21 cellular contexts compared by ENCODE assay signal in genomic region chr21:42295845-42296244, GRCh38. TPM values are rescaled to one million over a fixed set of nuclear protein-coding genes. Genes with fewer than 3 reads are reported as not detected.
DNase-seq lines count a peak whose midpoint lies in the region; ATAC-seq, FAIRE-seq and TF ChIP-seq lines count a peak whose summit lies in the region.
"Had no signal": no experiment of that assay in that cellular context is flagged by ENCODE, and none has a peak within 500 bp of the region (broad histone marks: within the 10 kb centered on the region; RNA-seq: fewer than 3 reads in every experiment).

No MANE protein-coding gene starts in this region.

- peaks cover 12% of the 10 kb centered on the region for H3K36me3 Mint-ChIP-seq in stimulated activated effector memory CD8-positive, alpha-beta T cell treated with anti-CD3 and anti-CD28 coated beads, Interleukin-12 subunit alpha, Interleukin-12 subunit beta, amount 100 ng/mL, for 72 hours
- H3K36me3 Mint-ChIP-seq in activated CD4-positive, alpha-beta memory T cell treated with anti-CD3 and anti-CD28 coated beads for 36 hours = peaks cover 8% of the 10 kb centered on the region

- H3K36me3 ChIP-seq in heart right ventricle = peaks cover 0 to 60% (median 9%) of the 10 kb centered on the region in 9 donors
- peaks cover 0 to 4% of the 10 kb centered on the region in 2 donors for H3K36me3 ChIP-seq in kidney (ENCODE audit: control insufficient read depth in 1 of 2, insufficient read depth in 2 of 2, low read length in 2 of 2)

- no peaks in the 10 kb centered on the region for H3K4me1 Mint-ChIP-seq in stimulated activated effector memory CD8-positive, alpha-beta T cell treated with anti-CD3 and anti-CD28 coated beads, Interleukin-12 subunit alpha, Interleukin-12 subunit beta, amount 100 ng/mL, for 72 hours
- peaks cover 11% of the 10 kb centered on the region for H3K4me1 Mint-ChIP-seq in activated CD4-positive, alpha-beta memory T cell treated with anti-CD3 and anti-CD28 coated beads for 36 hours (ENCODE audit: low read depth)

- H3K4me1 ChIP-seq in heart right ventricle (peaks cover 6 to 26% (median 16%) of the 10 kb centered on the region in 9 donors), kidney (ENCODE audit: control insufficient read depth in 1 of 2, insufficient read depth in 1 of 2, low read depth in 1 of 2, low read length in 2 of 2) (no peaks in the 10 kb centered on the region)
- H3K4me1 ChIP-seq: A549 had no signal

- DNase-seq in Right ventricle myocardium inferior (ENCODE audit: missing footprints) = peak; percentile 20
- no peak for DNase-seq in heart right ventricle
- DNase-seq in kidney = peak; percentile 40
- DNase-seq in stimulated activated effector memory CD8-positive, alpha-beta T cell treated with anti-CD3 and anti-CD28 coated beads, Interleukin-12 subunit alpha, Interleukin-12 subunit beta, amount 100 ng/mL, for 72 hours (ENCODE audit: low spot score in 2 of 2) = no peak
- no peak for DNase-seq in amygdala (lab: John Stamatoyannopoulos, UW)
- no peak for DNase-seq in activated CD4-positive, alpha-beta memory T cell treated with anti-CD3 and anti-CD28 coated beads for 36 hours
- no peak for DNase-seq in hippocampal formation (lab: John Stamatoyannopoulos, UW)
- DNase-seq: AML-193; Calu3; CD4-positive, alpha-beta memory T cell; DMS79 treated with DMSO at 0.1 percent for 48 hours; GF-D8; HCEC 1CT had no signal

- TF ChIP-seq CTCF in heart right ventricle (IDR thresholded peaks at IDR 0.05) (no peak), kidney (IDR thresholded peaks at IDR 0.05; ENCODE audit: borderline replicate concordance, extremely low read depth, insufficient read depth) (no peak)

- ATAC-seq in Right ventricle myocardium inferior = no peak
- ATAC-seq in heart right ventricle = no peak
- ATAC-seq in stimulated activated effector memory CD8-positive, alpha-beta T cell treated with anti-CD3 and anti-CD28 coated beads, Interleukin-12 subunit alpha, Interleukin-12 subunit beta, amount 100 ng/mL, for 72 hours = no peak
- ATAC-seq: A549, GM23338 had no signal

- no peaks in the 10 kb centered on the region for H3K27me3 Mint-ChIP-seq in activated CD4-positive, alpha-beta memory T cell treated with anti-CD3 and anti-CD28 coated beads for 36 hours
- H3K27me3 Mint-ChIP-seq: CD4-positive, alpha-beta memory T cell had no signal

- H3K4me3 ChIP-seq in heart right ventricle (no peak overlapping the region), kidney (ENCODE audit: low read length in 2 of 2) (no peak overlapping the region)
- H3K4me3 ChIP-seq: A549, GM23338 had no signal

- no peak overlapping the region for H3K27ac ChIP-seq in heart right ventricle
- H3K27ac ChIP-seq in kidney (ENCODE audit: low read depth in 2 of 2, low read length in 2 of 2) = no peak overlapping the region
- H3K27ac ChIP-seq: 22Rv1, A549, C4-2B, HL-60 had no signal

- 77 to 83% methylated on average over 15 of the region's 15 CpGs for WGBS in heart right ventricle, 2 donors

- intact Hi-C loops in Right ventricle myocardium inferior (cut with DNase I) (no loop called here), heart right ventricle (cut with DNase I) (no loop called here), kidney (cut with DNase I) (no loop called here)
- intact Hi-C loops in activated CD4-positive, alpha-beta memory T cell treated with anti-CD3 and anti-CD28 coated beads for 36 hours (cut with micrococcal nuclease) = no loop called here

- H3K9me3 ChIP-seq in heart right ventricle (no peaks in the 10 kb centered on the region), kidney (ENCODE audit: control insufficient read depth in 1 of 2, low read length in 2 of 2) (no peaks in the 10 kb centered on the region)
- H3K9me3 ChIP-seq: A549 had no signal

- no peak overlapping the region for H3K4me3 Mint-ChIP-seq in stimulated activated effector memory CD8-positive, alpha-beta T cell treated with anti-CD3 and anti-CD28 coated beads, Interleukin-12 subunit alpha, Interleukin-12 subunit beta, amount 100 ng/mL, for 72 hours
- H3K4me3 Mint-ChIP-seq in activated CD4-positive, alpha-beta memory T cell treated with anti-CD3 and anti-CD28 coated beads for 36 hours = no peak overlapping the region
- H3K4me3 Mint-ChIP-seq: GM23338 had no signal

- H3K9me3 Mint-ChIP-seq in stimulated activated effector memory CD8-positive, alpha-beta T cell treated with anti-CD3 and anti-CD28 coated beads, Interleukin-12 subunit alpha, Interleukin-12 subunit beta, amount 100 ng/mL, for 72 hours = no peaks in the 10 kb centered on the region
- no peaks in the 10 kb centered on the region for H3K9me3 Mint-ChIP-seq in activated CD4-positive, alpha-beta memory T cell treated with anti-CD3 and anti-CD28 coated beads for 36 hours
- H3K9me3 Mint-ChIP-seq: CD4-positive, alpha-beta memory T cell; GM23338 had no signal

- peak overlapping the region; percentile 52 for H3K27ac Mint-ChIP-seq in stimulated activated effector memory CD8-positive, alpha-beta T cell treated with anti-CD3 and anti-CD28 coated beads, Interleukin-12 subunit alpha, Interleukin-12 subunit beta, amount 100 ng/mL, for 72 hours
- no peak overlapping the region for H3K27ac Mint-ChIP-seq in activated CD4-positive, alpha-beta memory T cell treated with anti-CD3 and anti-CD28 coated beads for 36 hours
- H3K27ac Mint-ChIP-seq: GM23338 had no signal

- CTCF ChIA-PET in activated CD4-positive, alpha-beta memory T cell treated with anti-CD3 and anti-CD28 coated beads for 36 hours (lab: Charles Lee) = no interaction called here

- POLR2A ChIA-PET in activated CD4-positive, alpha-beta memory T cell treated with anti-CD3 and anti-CD28 coated beads for 36 hours (lab: Charles Lee) = no interaction called here

- no peak for FAIRE-seq in kidney (lab: Jason Lieb, UNC)
- FAIRE-seq: A549, H54 had no signal

- no peaks in the 10 kb centered on the region for H3K27me3 ChIP-seq in heart right ventricle

- H3K9ac ChIP-seq in kidney (ENCODE audit: low read length in 2 of 2) = no peak overlapping the region

RNA-seq across cellular contexts. Expression of gene TFF3, which starts 19.4 kb away (rescaled TPM):
- total RNA-seq in Right ventricle myocardium inferior (3.4 TPM), heart right ventricle (1 to 10 TPM in 8 of 10 donors, under 1 TPM in 2; 0.90 to 5.1 (median 2.4) TPM), kidney (22.4 TPM)
- polyA plus RNA-seq in heart right ventricle (1 to 10 TPM; 4.9 to 7.9 TPM), kidney (ENCODE audit: insufficient read depth, low read depth, low replicate concordance) (10.0 TPM)
- not detected for total RNA-seq in activated CD4-positive, alpha-beta memory T cell treated with anti-CD3 and anti-CD28 coated beads for 36 hours
- total RNA-seq: Calu3; CD4-positive, alpha-beta memory T cell; HT1080 had no signal
- polyA plus RNA-seq: BJ; CD4-positive, alpha-beta memory T cell had no signal

RNA-seq across cellular contexts. Expression of gene TFF2, which starts 54.9 kb away (rescaled TPM):
- total RNA-seq in Right ventricle myocardium inferior (not detected), heart right ventricle (not detected), kidney (not detected)
- polyA plus RNA-seq in heart right ventricle (not detected), kidney (ENCODE audit: insufficient read depth, low read depth, low replicate concordance) (not detected)
- total RNA-seq in activated CD4-positive, alpha-beta memory T cell treated with anti-CD3 and anti-CD28 coated beads for 36 hours = not detected
- total RNA-seq: Calu3; CD4-positive, alpha-beta memory T cell; GM23338; HT1080 had no signal
- polyA plus RNA-seq: A549; BJ; CD4-positive, alpha-beta memory T cell; GM23338 had no signal

Comparison
In these comparisons a context has a peak if more than half of its experiments do, and no peak if none do; other contexts are left out.
1. DNase-seq: peak in Right ventricle myocardium inferior (single experiment) and kidney (single experiment); none in heart right ventricle (0 of 2), stimulated activated effector memory CD8-positive, alpha-beta T cell treated with anti-CD3 and anti-CD28 coated beads, Interleukin-12 subunit alpha, Interleukin-12 subunit beta, amount 100 ng/mL, for 72 hours (0 of 2), amygdala (0 of 56), activated CD4-positive, alpha-beta memory T cell treated with anti-CD3 and anti-CD28 coated beads for 36 hours (single experiment) and hippocampal formation (0 of 2).